ENCODE assay signal across 15 cellular contexts in the genomic region with DNA sequence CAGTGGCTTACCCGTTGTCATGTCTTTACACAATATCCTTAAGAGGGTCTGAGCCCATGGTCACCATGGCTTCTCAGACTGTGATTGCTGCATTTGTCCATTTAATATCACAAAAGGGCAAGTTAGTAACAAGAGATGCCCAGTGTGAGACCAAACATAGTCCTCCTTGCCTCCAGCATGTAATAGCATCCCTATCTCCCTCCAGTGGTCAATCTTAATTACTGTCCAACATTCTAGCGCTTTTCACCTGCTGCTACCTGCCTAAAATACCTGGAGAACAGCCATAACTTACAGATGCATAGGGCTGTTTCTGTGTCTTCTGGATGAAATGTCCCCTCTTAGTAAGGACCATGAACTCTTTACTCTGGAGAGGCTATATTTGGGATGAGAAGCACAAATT.
A peak's percentile ranks its signal among the peaks of the same experiment; 100 is the strongest.
DNase-seq lines count a peak whose midpoint lies in the region; ATAC-seq and TF ChIP-seq lines count a peak whose summit lies in the region.
"Had no signal": no experiment of that assay in that cellular context is flagged by ENCODE, and none has a peak within 500 bp of the region (broad histone marks: within the 10 kb centered on the region; RNA-seq: fewer than 3 reads in every experiment).

No MANE protein-coding gene starts in this region.

- peak; percentile 6 for TF ChIP-seq CTCF in cardiac muscle cell (IDR thresholded peaks at IDR 0.05; ENCODE audit: low read depth, low read length)
- TF ChIP-seq CTCF in WERI-Rb-1 (IDR thresholded peaks at IDR 0.05; ENCODE audit: low read depth, low read length) = peak; percentile 34; the same call in 1 of the 2 replicates
- TF ChIP-seq CTCF in glutamatergic neuron (IDR thresholded peaks at IDR 0.05; ENCODE audit: partially characterized antibody, unreplicated experiment) = peak; percentile 14
- TF ChIP-seq CTCF in lower leg skin (IDR thresholded peaks at IDR 0.05) = no peak

- ATAC-seq in Right ventricle myocardium inferior (no peak), HG02852 (IDR thresholded peaks at IDR 0.05; ENCODE audit: unreplicated experiment) (no peak)

- no peaks in the 10 kb centered on the region for H3K36me3 Mint-ChIP-seq in glutamatergic neuron (ENCODE audit: unreplicated experiment)
- H3K36me3 Mint-ChIP-seq: activated naive CD8-positive, alpha-beta T cell treated with anti-CD3 and anti-CD28 coated beads, Interleukin-2, amount 10 ng/mL, durations not matched to agents 7 days and 5 days had no signal

- no peaks in the 10 kb centered on the region for H3K27me3 ChIP-seq in cardiac muscle cell
- no peaks in the 10 kb centered on the region for H3K27me3 ChIP-seq in WERI-Rb-1 (ENCODE audit: insufficient read depth, low read depth, severe bottlenecking)
- H3K27me3 ChIP-seq: pancreas, testis had no signal

- intact Hi-C loops in Right ventricle myocardium inferior (cut with DNase I) (no loop called here), lower leg skin (cut with DNase I; ENCODE audit: low total_unique reads) (loop anchor here (10.0 kb wide), 1 partner anchor 97 kb away; no protein-coding TSS in a partner anchor)

- H3K4me3 ChIP-seq in cardiac muscle cell (no peak overlapping the region), WERI-Rb-1 (ENCODE audit: low read depth, low read length) (no peak overlapping the region), lower leg skin (ENCODE audit: low read depth, poor library complexity, severe bottlenecking) (no peak overlapping the region)
- H3K4me3 ChIP-seq: coronary artery, pancreas, testis had no signal

- H3K27ac ChIP-seq in cardiac muscle cell (no peak overlapping the region), WERI-Rb-1 (no peak overlapping the region)
- H3K27ac ChIP-seq: coronary artery, pancreas, testis had no signal

- 46 to 92% methylated on average over 2 of the region's 2 CpGs for WGBS in lower leg skin, 2 donors

- no peak for TF ChIP-seq POLR2A in lower leg skin (IDR thresholded peaks at IDR 0.05)

- no peaks in the 10 kb centered on the region for H3K36me3 ChIP-seq in cardiac muscle cell
- H3K36me3 ChIP-seq in WERI-Rb-1 = no peaks in the 10 kb centered on the region
- H3K36me3 ChIP-seq: pancreas had no signal

- DNase-seq in cardiac muscle cell (ENCODE audit: low read depth in 1 of 2, low spot score in 1 of 2) (no peak), Right ventricle myocardium inferior (ENCODE audit: missing footprints) (no peak), WERI-Rb-1 (no peak), glutamatergic neuron (no peak), lower leg skin (ENCODE audit: low spot score in 2 of 2) (no peak), NCI-H1105 treated with DMSO at 0.1 percent for 48 hours (lab: John Stamatoyannopoulos, UW) (no peak)
- DNase-seq in activated CD8-positive, alpha-beta memory T cell treated with anti-CD3 and anti-CD28 coated beads for 24 hours = no peak
- DNase-seq: activated CD4-positive, CD25-positive, alpha-beta regulatory T cell; activated naive CD8-positive, alpha-beta T cell treated with anti-CD3 and anti-CD28 coated beads, Interleukin-2, amount 10 ng/mL, durations not matched to agents 7 days and 5 days; IMR-90; NCI-H1694; pancreas; testis had no signal

- H3K4me1 ChIP-seq in cardiac muscle cell (ENCODE audit: low read depth) = no peaks in the 10 kb centered on the region
- H3K4me1 ChIP-seq: pancreas, testis had no signal

- H3K27me3 Mint-ChIP-seq in glutamatergic neuron (ENCODE audit: unreplicated experiment) = no peaks in the 10 kb centered on the region

- no peak overlapping the region for H3K4me3 Mint-ChIP-seq in glutamatergic neuron (ENCODE audit: unreplicated experiment)
- H3K4me3 Mint-ChIP-seq: activated naive CD8-positive, alpha-beta T cell treated with anti-CD3 and anti-CD28 coated beads, Interleukin-2, amount 10 ng/mL, durations not matched to agents 7 days and 5 days had no signal

- H3K27ac Mint-ChIP-seq in glutamatergic neuron (ENCODE audit: unreplicated experiment) = no peak overlapping the region
- H3K27ac Mint-ChIP-seq: activated naive CD8-positive, alpha-beta T cell treated with anti-CD3 and anti-CD28 coated beads, Interleukin-2, amount 10 ng/mL, durations not matched to agents 7 days and 5 days had no signal

- no peaks in the 10 kb centered on the region for H3K9me3 Mint-ChIP-seq in glutamatergic neuron (ENCODE audit: unreplicated experiment)
- H3K9me3 Mint-ChIP-seq: activated naive CD8-positive, alpha-beta T cell treated with anti-CD3 and anti-CD28 coated beads, Interleukin-2, amount 10 ng/mL, durations not matched to agents 7 days and 5 days had no signal

- no peaks in the 10 kb centered on the region for H3K9me3 ChIP-seq in cardiac muscle cell (ENCODE audit: low read depth)
- H3K9me3 ChIP-seq in WERI-Rb-1 (ENCODE audit: severe bottlenecking) = no peaks in the 10 kb centered on the region
- H3K9me3 ChIP-seq: pancreas, testis had no signal

- no peaks in the 10 kb centered on the region for H3K4me1 Mint-ChIP-seq in glutamatergic neuron (ENCODE audit: low read depth, unreplicated experiment)
- H3K4me1 Mint-ChIP-seq: activated naive CD8-positive, alpha-beta T cell treated with anti-CD3 and anti-CD28 coated beads, Interleukin-2, amount 10 ng/mL, durations not matched to agents 7 days and 5 days had no signal

Comparison
In these comparisons a context has a peak if more than half of its experiments do, and no peak if none do; other contexts are left out.
1. CTCF ChIP-seq: peak in cardiac muscle cell (single experiment), WERI-Rb-1 (single experiment) and glutamatergic neuron (single experiment); none in lower leg skin (0 of 3).